In the genomic region with DNA sequence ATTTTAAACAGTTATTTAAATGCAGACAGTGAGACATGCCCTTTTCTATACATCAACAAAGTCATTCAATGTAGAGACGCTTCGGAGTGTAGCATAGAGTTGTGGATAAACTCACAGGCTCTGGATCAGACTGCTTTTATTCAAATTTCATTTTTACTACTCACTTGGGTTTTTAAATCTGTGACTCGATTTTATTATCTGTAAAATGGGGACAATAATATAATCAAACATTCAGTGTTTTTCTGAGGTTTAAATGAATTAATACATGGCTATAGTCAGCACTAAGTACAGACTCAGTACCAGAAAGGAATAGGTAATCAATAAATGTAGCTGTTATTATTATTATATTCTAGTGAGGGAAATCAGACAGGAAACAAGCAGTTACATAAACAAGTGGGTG, we compare ENCODE assay signal across 34 cellular contexts. TPM values are rescaled to one million over a fixed set of nuclear protein-coding genes. Genes with fewer than 3 reads are reported as not detected.
"Had no signal": no experiment of that assay in that cellular context is flagged by ENCODE, and none has a peak within 500 bp of the region (broad histone marks: within the 10 kb centered on the region; RNA-seq: fewer than 3 reads in every experiment).

No MANE protein-coding gene starts in this region.

- DNase-seq: Karpas-422, Kasumi-1, MG63, MM.1S, MV-4-11, NCI-H1048, NCI-H1092, NCI-H1092 treated with DMSO at 0.1 percent for 48 hours, NCI-H1105, NCI-H1105 treated with DMSO at 0.1 percent for 48 hours, NCI-H1417, NCI-H1417 treated with DMSO at 0.1 percent for 48 hours, NCI-H1436, NCI-H1436 treated with DMSO at 0.1 percent for 48 hours, NCI-H146, NCI-H1694, NCI-H1694 treated with DMSO at 0.1 percent for 48 hours, NCI-H187, NCI-H187 treated with DMSO at 0.1 percent for 48 hours, NCI-H1930, NCI-H2029, NCI-H2029 treated with DMSO at 0.1 percent for 48 hours, NCI-H2081, NCI-H2081 treated with DMSO at 0.1 percent for 48 hours, NCI-H2107, NCI-H2171, NCI-H2171 treated with DMSO at 0.1 percent for 48 hours, NCI-H226, NCI-H345, NCI-H446, NCI-H446 treated with DMSO at 0.1 percent for 48 hours, NCI-H510A had no signal

- H3K9me3 ChIP-seq: MG63 had no signal

- H3K4me3 ChIP-seq: MG63 had no signal

- H3K4me2 ChIP-seq: KMS-11 had no signal

- H3K36me3 ChIP-seq: MG63 had no signal

- H3K27ac ChIP-seq: KMS-11 had no signal

- H3K27me3 ChIP-seq: MG63 had no signal

RNA-seq across cellular contexts. Expression of a gene that starts 43.4 kb away (rescaled TPM):
- total RNA-seq: MCF 10A had no signal
